ENCODE assay signal across 1 cellular context in genomic region chr5:63323926-63324325, GRCh38.
TF ChIP-seq lines count a peak whose summit lies in the region.

No MANE protein-coding gene starts in this region.

TF ChIP-seq in WTC11, 78 proteins besides CTCF, POLR2A, EP300 and RAD21 (continued from another document):
- TF ChIP-seq, protein P1, sequence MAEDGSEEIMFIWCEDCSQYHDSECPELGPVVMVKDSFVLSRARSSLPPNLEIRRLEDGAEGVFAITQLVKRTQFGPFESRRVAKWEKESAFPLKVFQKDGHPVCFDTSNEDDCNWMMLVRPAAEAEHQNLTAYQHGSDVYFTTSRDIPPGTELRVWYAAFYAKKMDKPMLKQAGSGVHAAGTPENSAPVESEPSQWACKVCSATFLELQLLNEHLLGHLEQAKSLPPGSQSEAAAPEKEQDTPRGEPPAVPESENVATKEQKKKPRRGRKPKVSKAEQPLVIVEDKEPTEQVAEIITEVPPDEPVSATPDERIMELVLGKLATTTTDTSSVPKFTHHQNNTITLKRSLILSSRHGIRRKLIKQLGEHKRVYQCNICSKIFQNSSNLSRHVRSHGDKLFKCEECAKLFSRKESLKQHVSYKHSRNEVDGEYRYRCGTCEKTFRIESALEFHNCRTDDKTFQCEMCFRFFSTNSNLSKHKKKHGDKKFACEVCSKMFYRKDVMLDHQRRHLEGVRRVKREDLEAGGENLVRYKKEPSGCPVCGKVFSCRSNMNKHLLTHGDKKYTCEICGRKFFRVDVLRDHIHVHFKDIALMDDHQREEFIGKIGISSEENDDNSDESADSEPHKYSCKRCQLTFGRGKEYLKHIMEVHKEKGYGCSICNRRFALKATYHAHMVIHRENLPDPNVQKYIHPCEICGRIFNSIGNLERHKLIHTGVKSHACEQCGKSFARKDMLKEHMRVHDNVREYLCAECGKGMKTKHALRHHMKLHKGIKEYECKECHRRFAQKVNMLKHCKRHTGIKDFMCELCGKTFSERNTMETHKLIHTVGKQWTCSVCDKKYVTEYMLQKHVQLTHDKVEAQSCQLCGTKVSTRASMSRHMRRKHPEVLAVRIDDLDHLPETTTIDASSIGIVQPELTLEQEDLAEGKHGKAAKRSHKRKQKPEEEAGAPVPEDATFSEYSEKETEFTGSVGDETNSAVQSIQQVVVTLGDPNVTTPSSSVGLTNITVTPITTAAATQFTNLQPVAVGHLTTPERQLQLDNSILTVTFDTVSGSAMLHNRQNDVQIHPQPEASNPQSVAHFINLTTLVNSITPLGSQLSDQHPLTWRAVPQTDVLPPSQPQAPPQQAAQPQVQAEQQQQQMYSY (CRISPR knock-in tag; IDR thresholded peaks at IDR 0.05) = no peak
- no peak for TF ChIP-seq JAZF1 (CRISPR knock-in tag; IDR thresholded peaks at IDR 0.05)
- no peak for TF ChIP-seq ZSCAN18 (CRISPR knock-in tag; IDR thresholded peaks at IDR 0.05)
- no peak for TF ChIP-seq TCF7 (CRISPR knock-in tag; IDR thresholded peaks at IDR 0.05; ENCODE audit: low read depth)
- TF ChIP-seq, protein P2, sequence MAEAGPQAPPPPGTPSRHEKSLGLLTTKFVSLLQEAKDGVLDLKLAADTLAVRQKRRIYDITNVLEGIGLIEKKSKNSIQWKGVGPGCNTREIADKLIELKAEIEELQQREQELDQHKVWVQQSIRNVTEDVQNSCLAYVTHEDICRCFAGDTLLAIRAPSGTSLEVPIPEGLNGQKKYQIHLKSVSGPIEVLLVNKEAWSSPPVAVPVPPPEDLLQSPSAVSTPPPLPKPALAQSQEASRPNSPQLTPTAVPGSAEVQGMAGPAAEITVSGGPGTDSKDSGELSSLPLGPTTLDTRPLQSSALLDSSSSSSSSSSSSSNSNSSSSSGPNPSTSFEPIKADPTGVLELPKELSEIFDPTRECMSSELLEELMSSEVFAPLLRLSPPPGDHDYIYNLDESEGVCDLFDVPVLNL (CRISPR knock-in tag; IDR thresholded peaks at IDR 0.05; ENCODE audit: borderline replicate concordance, low read depth) = no peak
- TF ChIP-seq NR2C2 (CRISPR knock-in tag; IDR thresholded peaks at IDR 0.05) = no peak
- no peak for TF ChIP-seq PRRX2 (CRISPR knock-in tag; IDR thresholded peaks at IDR 0.05)
- TF ChIP-seq, protein P3, sequence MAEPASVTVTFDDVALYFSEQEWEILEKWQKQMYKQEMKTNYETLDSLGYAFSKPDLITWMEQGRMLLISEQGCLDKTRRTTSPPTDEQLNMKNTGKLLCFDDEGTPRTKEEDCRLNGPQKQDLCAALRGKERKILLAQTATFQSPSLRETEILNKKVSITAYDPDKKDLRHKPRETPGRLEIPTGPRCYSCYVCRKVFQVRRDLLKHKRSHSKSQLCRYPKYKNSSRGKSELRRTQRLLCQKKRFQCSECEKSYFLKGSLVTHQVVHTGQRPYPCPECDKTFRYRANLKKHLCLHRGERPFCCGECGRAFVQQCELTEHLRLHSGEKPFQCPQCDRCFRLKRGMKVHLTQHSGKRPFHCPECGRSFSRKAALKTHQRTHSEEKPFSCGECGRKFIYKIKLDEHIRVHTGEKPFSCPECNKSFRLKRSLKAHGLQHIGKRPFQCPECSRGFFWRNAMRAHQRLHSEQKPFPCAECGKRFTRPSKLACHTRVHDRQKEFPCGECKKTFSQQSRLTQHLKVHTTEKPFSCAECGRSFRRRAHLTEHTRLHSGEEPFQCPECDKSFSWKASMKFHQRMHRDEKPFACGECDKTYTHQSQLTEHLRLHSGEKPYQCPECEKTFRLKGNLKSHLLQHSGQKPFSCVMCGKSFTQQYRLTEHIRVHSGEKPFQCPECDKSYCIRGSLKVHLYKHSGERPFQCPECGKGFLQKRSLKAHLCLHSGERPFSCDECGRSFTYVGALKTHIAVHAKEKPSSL (CRISPR knock-in tag; conservative IDR thresholded peaks at IDR 0.05) = no peak
- TF ChIP-seq FOXJ3 (CRISPR knock-in tag; IDR thresholded peaks at IDR 0.05; ENCODE audit: borderline replicate concordance) = no peak
